ENCODE assay signal across 8 cellular contexts in genomic region chr3:158791259-158791920, GRCh38. TPM values are rescaled to one million over a fixed set of nuclear protein-coding genes. Genes with fewer than 3 reads are reported as not detected.
DNase-seq lines count a peak whose midpoint lies in the region; ATAC-seq and TF ChIP-seq lines count a peak whose summit lies in the region.

No MANE protein-coding gene starts in this region.

- no peak overlapping the region for H3K4me3 ChIP-seq in GM12875 (ENCODE audit: low read depth, low read length)
- peak overlapping the region; percentile 17 to 28 for H3K4me3 ChIP-seq in tibial artery

- H3K4me1 ChIP-seq in tibial artery: peaks cover 0 to 4% (median 2%) of the 10 kb centered on the region in 4 donors

- intact Hi-C loops in tibial artery (cut with DNase I; ENCODE audit: low total_unique reads): loop anchor here (2.0 kb wide), 1 partner anchor 65 kb away; no protein-coding TSS in a partner anchor

- H3K36me3 ChIP-seq in tibial artery: no peaks in the 10 kb centered on the region

- no peaks in the 10 kb centered on the region for H3K27me3 ChIP-seq in tibial artery

- no peak overlapping the region for H3K27ac ChIP-seq in tibial artery

- DNase-seq in AG08395 (ENCODE audit: low spot score) (peak; percentile 75), NCI-H1105 (lab: John Stamatoyannopoulos, UW) (peak; percentile 55), SK-N-DZ (ENCODE audit: low spot score) (peak; percentile 75), kidney tubule cell (ENCODE audit: low spot score) (peak; percentile 74), tibial artery (no peak)
- peak; percentile 58 for DNase-seq in central memory CD4-positive, alpha-beta T cell

- no peaks in the 10 kb centered on the region for H3K9me3 ChIP-seq in tibial artery

- peak; percentile 85 for ATAC-seq in HG02759 (IDR thresholded peaks at IDR 0.05; ENCODE audit: unreplicated experiment)

- TF ChIP-seq CTCF in GM12875 (IDR thresholded peaks at IDR 0.05; ENCODE audit: borderline replicate concordance, insufficient read depth, low read depth, low read length): peak; percentile 71
- TF ChIP-seq CTCF in tibial artery (IDR thresholded peaks at IDR 0.05): peak; percentile 65 to 84

RNA-seq across cellular contexts. Expression of gene MFSD1, which starts 10.5 kb away (rescaled TPM):
- 64.7 and 66.2 TPM in 2 replicates for polyA plus RNA-seq in SK-N-DZ (2014; cell fraction: cytosol; rRNA removed)
- polyA plus RNA-seq in SK-N-DZ (2014; cell fraction: nucleus; rRNA removed): 30.5 and 36.8 TPM in 2 replicates

RNA-seq across cellular contexts. Expression of gene RARRES1, which starts 59.1 kb away (rescaled TPM):
- not detected in 2 replicates for polyA plus RNA-seq in SK-N-DZ (2014; cell fraction: cytosol; rRNA removed)
- not detected in 2 replicates for polyA plus RNA-seq in SK-N-DZ (2014; cell fraction: nucleus; rRNA removed)

Comparison
In these comparisons a context has a peak if more than half of its experiments do, and no peak if none do; other contexts are left out.
1. DNase-seq: peak in AG08395 (single experiment), NCI-H1105 (single experiment), SK-N-DZ (single experiment), central memory CD4-positive, alpha-beta T cell (single experiment) and kidney tubule cell (single experiment); none in tibial artery (0 of 2).